ENCODE assay signal across 13 cellular contexts in the genomic region with DNA sequence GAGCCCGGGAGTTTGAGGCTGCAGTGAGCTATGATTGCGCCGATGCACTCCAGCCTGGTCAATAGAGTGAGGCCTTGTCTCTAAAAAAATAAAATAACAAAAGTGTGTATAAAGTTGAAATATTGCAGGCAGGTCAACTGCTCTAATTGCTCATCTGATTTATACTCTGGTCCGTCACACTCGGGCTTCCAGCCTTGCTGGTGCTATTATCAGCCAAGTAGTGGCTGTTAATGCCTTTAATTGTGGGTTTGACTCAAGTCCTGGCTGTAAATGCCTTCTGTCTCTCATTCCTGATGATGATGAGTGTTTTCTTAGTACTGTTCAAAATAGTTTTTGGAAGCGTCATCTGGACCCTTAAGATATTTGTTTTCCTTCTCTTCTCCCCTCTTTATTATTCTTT. TPM values are rescaled to one million over a fixed set of nuclear protein-coding genes. Genes with fewer than 3 reads are reported as not detected.
DNase-seq lines count a peak whose midpoint lies in the region; ATAC-seq and TF ChIP-seq lines count a peak whose summit lies in the region.
"Had no signal": no experiment of that assay in that cellular context is flagged by ENCODE, and none has a peak within 500 bp of the region (broad histone marks: within the 10 kb centered on the region; RNA-seq: fewer than 3 reads in every experiment).

No MANE protein-coding gene starts in this region.

- no peaks in the 10 kb centered on the region for H3K36me3 ChIP-seq in GM23248 (ENCODE audit: low read depth)

- H3K9me3 ChIP-seq in GM23248 (ENCODE audit: low read depth) = no peaks in the 10 kb centered on the region

- H3K4me1 Mint-ChIP-seq in nephron progenitor cell = peaks cover 4% of the 10 kb centered on the region
- H3K4me1 Mint-ChIP-seq: CD4-positive, alpha-beta memory T cell had no signal

- in situ Hi-C loops in GM23248 (cut with MboI) = no loop called here

- H3K4me1 ChIP-seq in GM23248 (ENCODE audit: insufficient read depth) = peaks cover 9% of the 10 kb centered on the region

- no peaks in the 10 kb centered on the region for H3K79me2 ChIP-seq in GM23248 (ENCODE audit: insufficient read depth)

- H3K27me3 Mint-ChIP-seq in nephron progenitor cell (ENCODE audit: low read depth, poor library complexity) = peaks cover 11% of the 10 kb centered on the region
- H3K27me3 Mint-ChIP-seq: B cell, IgD-negative memory B cell had no signal

- peak overlapping the region; percentile 68 for H3K27ac Mint-ChIP-seq in nephron progenitor cell
- H3K27ac Mint-ChIP-seq: B cell; CD4-positive, alpha-beta memory T cell; IgD-negative memory B cell had no signal

- no peak for ATAC-seq in HG03520 (IDR thresholded peaks at IDR 0.05; ENCODE audit: unreplicated experiment)

- no peak overlapping the region for H3K9ac ChIP-seq in GM23248

- H3K4me2 ChIP-seq in GM23248 (ENCODE audit: unreplicated experiment) = no peak overlapping the region

- H3K27me3 ChIP-seq in GM23248 (replicated peaks; ENCODE audit: insufficient read depth) = no peaks in the 10 kb centered on the region

- H3K27ac ChIP-seq in GM23248 = no peak overlapping the region
- H3K27ac ChIP-seq: C4-2B had no signal

- peaks cover 4% of the 10 kb centered on the region for H3K36me3 Mint-ChIP-seq in nephron progenitor cell (ENCODE audit: low read depth)
- H3K36me3 Mint-ChIP-seq: CD4-positive, alpha-beta memory T cell; IgD-negative memory B cell had no signal

- no peak overlapping the region for H3K4me3 ChIP-seq in GM23248

- H3F3A ChIP-seq in GM23248 (ENCODE audit: insufficient read depth) = 0 out of 2 replicates have a peak, but pooled peaks cover 3% of the 10 kb centered on the region

- H2AFZ ChIP-seq in GM23248 = no peak overlapping the region

- no peaks in the 10 kb centered on the region for H3K9me3 Mint-ChIP-seq in nephron progenitor cell
- H3K9me3 Mint-ChIP-seq: IgD-negative memory B cell had no signal

- H3K4me3 Mint-ChIP-seq in nephron progenitor cell = no peak overlapping the region
- H3K4me3 Mint-ChIP-seq: B cell; CD4-positive, alpha-beta memory T cell; IgD-negative memory B cell had no signal

- H4K20me1 ChIP-seq in GM23248 (ENCODE audit: insufficient read depth) = no peaks in the 10 kb centered on the region

- DNase-seq in A172 (ENCODE audit: low spot score) (peak; percentile 70), NCI-H2227 (lab: John Stamatoyannopoulos, UW; ENCODE audit: unreplicated experiment) (peak; percentile 61), astrocyte of the hippocampus (ENCODE audit: low read depth, low spot score) (peak; percentile 48), nephron progenitor cell (no peak), hepatic stellate cell (ENCODE audit: low spot score) (no peak), GM23248 (no peak)
- DNase-seq: CD4-positive, alpha-beta memory T cell; GDM1; HCEC 1CT had no signal

- H3K9me2 ChIP-seq in GM23248 (ENCODE audit: insufficient read depth) = no peaks in the 10 kb centered on the region

- WGBS in GM23248 (ENCODE audit: low coverage in 1 of 2, low lambda C conversion rate in 2 of 2, missing lambda C conversion rate in 2 of 2), 2 experiments = 72 to 76% methylated on average over 6 of the region's 6 CpGs

- no peak for TF ChIP-seq CTCF in nephron progenitor cell (IDR thresholded peaks at IDR 0.05)

RNA-seq across cellular contexts. Expression of gene SYT17, which starts 18.4 kb away (rescaled TPM):
- total RNA-seq in A172 (2014; rRNA removed; shearing (Covaris generic)) = 0.55 and 1.3 TPM in 2 replicates
- total RNA-seq in GM23248 (2014; rRNA removed; shearing (Covaris generic)) = not detected in 2 replicates
- polyA plus RNA-seq in GM23248 (2016; fragmentation: Nextera tagmentation; extraction: Ambion mirVana) = not detected in 2 replicates
- total RNA-seq: CD4-positive, alpha-beta memory T cell had no signal
- polyA plus RNA-seq: CD4-positive, alpha-beta memory T cell had no signal

Comparison
In these comparisons a context has a peak if more than half of its experiments do, and no peak if none do; other contexts are left out.
1. DNase-seq: peak in A172 (single experiment), NCI-H2227 (single experiment) and astrocyte of the hippocampus (single experiment); none in nephron progenitor cell (single experiment), hepatic stellate cell (single experiment) and GM23248 (single experiment).